ENCODE assay signal across 8 cellular contexts in the genomic region with DNA sequence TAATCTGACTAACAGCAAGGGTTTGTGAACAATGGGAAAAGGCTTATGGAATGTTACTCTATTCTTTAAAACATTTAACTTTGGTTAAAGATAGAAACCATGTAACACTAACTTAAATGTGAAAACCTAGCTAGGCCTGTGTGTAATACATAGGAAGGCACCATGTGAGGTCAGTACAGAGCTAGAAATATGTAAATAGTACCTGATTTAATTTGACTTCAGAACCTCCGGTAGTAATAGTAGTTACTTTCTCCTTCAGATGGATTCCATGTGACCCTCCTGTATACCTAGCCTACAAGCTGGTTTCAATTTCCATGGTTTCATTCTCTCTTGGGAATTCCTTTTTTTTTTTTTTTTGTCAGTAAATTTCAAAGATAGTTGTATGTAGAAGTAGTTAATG. TPM values are rescaled to one million over a fixed set of nuclear protein-coding genes. Genes with fewer than 3 reads are reported as not detected.
DNase-seq lines count a peak whose midpoint lies in the region; ATAC-seq and TF ChIP-seq lines count a peak whose summit lies in the region.

No MANE protein-coding gene starts in this region.

- no peaks in the 10 kb centered on the region for H3K27me3 ChIP-seq in CD4-positive, alpha-beta T cell (ENCODE audit: control insufficient read depth, insufficient read depth, low read length)

- H3K4me1 Mint-ChIP-seq in CD4-positive, alpha-beta T cell (ENCODE audit: low read depth) = peaks cover 70% of the 10 kb centered on the region
- H3K4me1 Mint-ChIP-seq in activated B cell treated with CpG ODN at 0.5 μM for 24 hours = peaks cover 57% of the 10 kb centered on the region
- peaks cover 10% of the 10 kb centered on the region for H3K4me1 Mint-ChIP-seq in progenitor cell of endocrine pancreas (ENCODE audit: low read depth)

- POLR2A ChIA-PET in CD4-positive, alpha-beta T cell (lab: Charles Lee) = interaction anchor here (0.5 to 3.9 kb wide), 15 partner anchors 10 to 964 kb away, joined by 3 to 42 read pairs (median 6); a partner anchor contains a TSS
- POLR2A ChIA-PET in activated B cell treated with CpG ODN at 0.5 μM for 24 hours (lab: Charles Lee) = interaction anchor here (0.5 to 3.7 kb wide), 6 partner anchors 12 to 1901 kb away, joined by 3 to 41 read pairs (median 4); a partner anchor contains a TSS

- peak; percentile 72 for TF ChIP-seq CTCF in CD4-positive, alpha-beta T cell (IDR thresholded peaks at IDR 0.05)
- TF ChIP-seq CTCF in activated B cell treated with CpG ODN at 0.5 μM for 24 hours (IDR thresholded peaks at IDR 0.05) (no peak), progenitor cell of endocrine pancreas (IDR thresholded peaks at IDR 0.05; ENCODE audit: unreplicated experiment) (peak; percentile 61)

- H3K9me3 ChIP-seq in CD4-positive, alpha-beta T cell (ENCODE audit: control insufficient read depth, low read length) = no peaks in the 10 kb centered on the region

- no peaks in the 10 kb centered on the region for H3K9me3 Mint-ChIP-seq in CD4-positive, alpha-beta T cell
- H3K9me3 Mint-ChIP-seq in activated B cell treated with CpG ODN at 0.5 μM for 24 hours (no peaks in the 10 kb centered on the region), progenitor cell of endocrine pancreas (ENCODE audit: low read depth) (peaks cover 6% of the 10 kb centered on the region)

- H3K36me3 Mint-ChIP-seq in CD4-positive, alpha-beta T cell (ENCODE audit: low read depth) = peaks cover 50% of the 10 kb centered on the region
- H3K36me3 Mint-ChIP-seq in activated B cell treated with CpG ODN at 0.5 μM for 24 hours (ENCODE audit: low read depth) (peaks cover 29% of the 10 kb centered on the region), progenitor cell of endocrine pancreas (ENCODE audit: insufficient read depth) (peaks cover 24% of the 10 kb centered on the region)

- peak overlapping the region; percentile 82 for H3K27ac ChIP-seq in CD4-positive, alpha-beta T cell (ENCODE audit: low read depth, low read length)

- intact Hi-C loops in CD4-positive, alpha-beta T cell (cut with DNase I, micrococcal nuclease) = loop anchor here (5.0 to 10.0 kb wide), 6 partner anchors 37 to 794 kb away; a partner anchor contains a TSS
- intact Hi-C loops in activated B cell treated with CpG ODN at 0.5 μM for 24 hours (cut with micrococcal nuclease) = loop anchor here (1.0 to 10.0 kb wide), 4 partner anchors 46 to 354 kb away; no protein-coding TSS in a partner anchor

- H3K4me3 Mint-ChIP-seq in CD4-positive, alpha-beta T cell = peak overlapping the region; percentile 99
- H3K4me3 Mint-ChIP-seq in activated B cell treated with CpG ODN at 0.5 μM for 24 hours = peak overlapping the region; percentile 96
- H3K4me3 Mint-ChIP-seq in progenitor cell of endocrine pancreas (ENCODE audit: low read depth) = peak overlapping the region; percentile 100

- CTCF ChIA-PET in CD4-positive, alpha-beta T cell (lab: Charles Lee) = interaction anchor here (0.6 to 2.3 kb wide), 17 partner anchors 16 to 764 kb away, joined by 3 to 11 read pairs (median 4); a partner anchor contains a TSS
- CTCF ChIA-PET in activated B cell treated with CpG ODN at 0.5 μM for 24 hours (lab: Charles Lee) = interaction anchor here (0.5 to 3.0 kb wide), 16 partner anchors 12 to 549 kb away, joined by 3 to 14 read pairs (median 3); a partner anchor contains a TSS

- H3K27ac Mint-ChIP-seq in CD4-positive, alpha-beta T cell = peak overlapping the region; percentile 96
- peak overlapping the region; percentile 97 for H3K27ac Mint-ChIP-seq in activated B cell treated with CpG ODN at 0.5 μM for 24 hours
- peak overlapping the region; percentile 100 for H3K27ac Mint-ChIP-seq in progenitor cell of endocrine pancreas

- DNase-seq in CD4-positive, alpha-beta T cell = no peak
- DNase-seq in NCI-H2029 treated with DMSO at 0.1 percent for 48 hours (lab: John Stamatoyannopoulos, UW) (peak; percentile 55), activated B cell treated with CpG ODN at 0.5 μM for 24 hours (no peak), globus pallidus (ENCODE audit: low spot score) (peak; percentile 31), progenitor cell of endocrine pancreas (ENCODE audit: low spot score, unreplicated experiment) (no peak)
- no peak for DNase-seq in stimulated activated CD4-positive, alpha-beta T cell treated with anti-CD3 and anti-CD28 coated beads, Interleukin-2, amount 100 ng/mL, for 48 hours

- no peaks in the 10 kb centered on the region for H3K27me3 Mint-ChIP-seq in CD4-positive, alpha-beta T cell
- H3K27me3 Mint-ChIP-seq in activated B cell treated with CpG ODN at 0.5 μM for 24 hours = no peaks in the 10 kb centered on the region
- H3K27me3 Mint-ChIP-seq in progenitor cell of endocrine pancreas = no peaks in the 10 kb centered on the region

- peak; percentile 69 for ATAC-seq in CD4-positive, alpha-beta T cell (ENCODE audit: poor library complexity)
- peak; percentile 63 for ATAC-seq in GM18520 (IDR thresholded peaks at IDR 0.05; ENCODE audit: unreplicated experiment)
- peak; percentile 60 for ATAC-seq in HG03039 (IDR thresholded peaks at IDR 0.05; ENCODE audit: unreplicated experiment)
- peak; percentile 66 for ATAC-seq in activated B cell treated with CpG ODN at 0.5 μM for 24 hours (ENCODE audit: low read depth)

RNA-seq across cellular contexts. Expression of a gene that starts 1.3 kb away (rescaled TPM):
- total RNA-seq in CD4-positive, alpha-beta T cell = 10 to 100 TPM; 37.9 to 39.3 TPM
- total RNA-seq in activated B cell treated with CpG ODN at 0.5 μM for 24 hours (49.1 and 59.7 TPM in 2 replicates), progenitor cell of endocrine pancreas (89.4 and 94.2 TPM in 2 replicates)

Comparison
In these comparisons a context has a peak if more than half of its experiments do, and no peak if none do; other contexts are left out.
1. DNase-seq: peak in NCI-H2029 treated with DMSO at 0.1 percent for 48 hours (single experiment) and globus pallidus (single experiment); none in CD4-positive, alpha-beta T cell (0 of 10), activated B cell treated with CpG ODN at 0.5 μM for 24 hours (single experiment), progenitor cell of endocrine pancreas (single experiment) and stimulated activated CD4-positive, alpha-beta T cell treated with anti-CD3 and anti-CD28 coated beads, Interleukin-2, amount 100 ng/mL, for 48 hours (0 of 2).
2. Peak in every context shown above with its lines, with median percentiles within 50 percentile points of each other: ATAC-seq, H3K27ac Mint-ChIP-seq and H3K4me3 Mint-ChIP-seq.